ENCODE assay signal across 24 cellular contexts in the genomic region with DNA sequence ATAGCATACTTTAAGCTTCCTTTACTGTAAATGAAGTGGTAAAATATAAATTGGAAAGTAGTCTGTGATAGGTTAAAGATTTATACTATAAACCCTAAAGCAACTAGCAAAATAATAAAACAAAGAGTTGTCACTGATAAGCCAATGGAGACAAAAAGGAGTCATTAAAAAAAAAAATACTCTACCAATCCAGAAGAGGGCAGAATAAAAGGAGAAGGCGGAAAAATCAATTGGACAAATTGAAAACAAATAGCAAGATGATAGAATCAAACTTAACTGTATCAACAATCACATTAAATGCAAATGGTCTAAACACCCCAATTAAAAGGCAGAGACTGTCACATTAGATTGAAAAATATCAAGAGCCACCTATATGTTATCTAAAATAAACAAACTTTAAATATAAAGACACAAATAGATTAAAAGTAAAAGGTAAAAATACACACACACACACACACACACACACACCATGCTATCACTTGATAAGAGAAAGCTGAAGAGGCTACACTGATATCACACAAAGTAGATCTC.
DNase-seq lines count a peak whose midpoint lies in the region; ATAC-seq, FAIRE-seq and TF ChIP-seq lines count a peak whose summit lies in the region.
"Had no signal": no experiment of that assay in that cellular context is flagged by ENCODE, and none has a peak within 500 bp of the region (broad histone marks: within the 10 kb centered on the region; RNA-seq: fewer than 3 reads in every experiment).

No MANE protein-coding gene starts in this region.

- TF ChIP-seq CTCF in CD4-positive, alpha-beta T cell (IDR thresholded peaks at IDR 0.05): no peak
- peak; percentile 66; the same call in 1 of the 2 replicates for TF ChIP-seq CTCF in PC-3 (conservative IDR thresholded peaks at IDR 0.05; ENCODE audit: low read depth, low read length)
- TF ChIP-seq CTCF in heart right ventricle (IDR thresholded peaks at IDR 0.05): no peak

- H3K4me3 Mint-ChIP-seq in CD4-positive, alpha-beta T cell: no peak overlapping the region
- H3K4me3 Mint-ChIP-seq in immature natural killer cell: no peak overlapping the region
- H3K4me3 Mint-ChIP-seq: activated naive CD8-positive, alpha-beta T cell treated with anti-CD3 and anti-CD28 coated beads for 36 hours; IgD-negative memory B cell had no signal

- H3K4me3 ChIP-seq in PC-3 (ENCODE audit: low read length): no peak overlapping the region
- H3K4me3 ChIP-seq in heart right ventricle: no peak overlapping the region
- H3K4me3 ChIP-seq: spleen had no signal

- no peak overlapping the region for H3K9ac ChIP-seq in PC-3 (ENCODE audit: low read length)

- no TSS peak for BruUV-seq in PC-3 (replicated peaks; lab: Mats Ljungman, UMichigan)

- no peaks in the 10 kb centered on the region for H4K20me1 ChIP-seq in PC-3 (ENCODE audit: low read length)

- FAIRE-seq in H54 (lab: Jason Lieb, UNC): peak; percentile 67
- FAIRE-seq: TTC549 had no signal

- ATAC-seq in CD4-positive, alpha-beta T cell (ENCODE audit: poor library complexity): no peak
- ATAC-seq in PC-3 (no peak), GM21717 (IDR thresholded peaks at IDR 0.05; ENCODE audit: unreplicated experiment) (no peak), HG03439 (IDR thresholded peaks at IDR 0.05; ENCODE audit: unreplicated experiment) (no peak), heart right ventricle (no peak)
- ATAC-seq: esophagus mucosa; stimulated activated naive CD8-positive, alpha-beta T cell treated with anti-CD3 and anti-CD28 coated beads, Interleukin-15, Interleukin-2, amounts not matched to agents 100 U/mL and 50 U/mL, for 24 hours had no signal

- no peak for TF ChIP-seq POLR2A in H54 (IDR thresholded peaks at IDR 0.05; ENCODE audit: low read depth, low read length)

- POLR2A ChIA-PET in CD4-positive, alpha-beta T cell (lab: Charles Lee): interaction anchor here (0.7 kb wide), 1 partner anchor 19 kb away, joined by 4 read pairs; no protein-coding TSS in a partner anchor
- POLR2A ChIA-PET in PC-3 (lab: Charles Lee; ENCODE audit: unreplicated experiment): no interaction called here

- peaks cover 8% of the 10 kb centered on the region for H3K9me3 ChIP-seq in CD4-positive, alpha-beta T cell (ENCODE audit: control insufficient read depth, low read length)
- H3K9me3 ChIP-seq in PC-3 (ENCODE audit: low read length) (no peaks in the 10 kb centered on the region), heart right ventricle (peaks cover 0 to 32% (median 16%) of the 10 kb centered on the region in 11 donors)

- H3K36me3 Mint-ChIP-seq in CD4-positive, alpha-beta T cell (ENCODE audit: low read depth): peaks cover 97% of the 10 kb centered on the region
- peaks cover 58 to 83% (median 65%) of the 10 kb centered on the region in 3 donors for H3K36me3 Mint-ChIP-seq in immature natural killer cell

- intact Hi-C loops in CD4-positive, alpha-beta T cell (cut with DNase I, micrococcal nuclease): no loop called here
- intact Hi-C loops in PC-3 (cut with micrococcal nuclease) (loop anchor here (1.0 kb wide), 1 partner anchor 42 kb away; no protein-coding TSS in a partner anchor), heart right ventricle (cut with DNase I) (no loop called here)

- H3K9me3 Mint-ChIP-seq in CD4-positive, alpha-beta T cell: peaks cover 6% of the 10 kb centered on the region
- peaks cover 6 to 20% (median 15%) of the 10 kb centered on the region in 6 donors for H3K9me3 Mint-ChIP-seq in immature natural killer cell

- no peak overlapping the region for H3K27ac ChIP-seq in CD4-positive, alpha-beta T cell (ENCODE audit: low read depth, low read length)
- H3K27ac ChIP-seq in PC-3 (ENCODE audit: low read length): no peak overlapping the region
- no peak overlapping the region for H3K27ac ChIP-seq in heart right ventricle
- H3K27ac ChIP-seq: spleen had no signal

- 96 to 100% methylated on average over 1 of the region's 1 CpG for WGBS in heart right ventricle, 2 donors

- no peaks in the 10 kb centered on the region for H3K27me3 ChIP-seq in CD4-positive, alpha-beta T cell (ENCODE audit: control insufficient read depth, insufficient read depth, low read length)
- H3K27me3 ChIP-seq in PC-3 (ENCODE audit: low read length) (no peaks in the 10 kb centered on the region), heart right ventricle (no peaks in the 10 kb centered on the region)
- H3K27me3 ChIP-seq: spleen had no signal

- H3K4me2 ChIP-seq in PC-3 (ENCODE audit: low read length): no peak overlapping the region

- no peaks in the 10 kb centered on the region for H3F3A ChIP-seq in PC-3 (ENCODE audit: low read length, unreplicated experiment)

- DNase-seq in CD4-positive, alpha-beta T cell: no peak
- no peak for DNase-seq in H54 (ENCODE audit: insufficient read length, low spot score)
- DNase-seq in PC-3: peak; percentile 33
- no peak for DNase-seq in immature natural killer cell
- DNase-seq in heart right ventricle: no peak
- DNase-seq: activated naive CD8-positive, alpha-beta T cell treated with anti-CD3 and anti-CD28 coated beads for 36 hours; DND-41; effector CD4-positive, alpha-beta T cell; kidney glomerular epithelial cell; mammary epithelial cell; MM.1S; NCI-H1436 treated with DMSO at 0.1 percent for 48 hours; NCI-H526 treated with DMSO at 0.1 percent for 48 hours; occipital lobe; SIG-M5; spleen; stimulated activated CD4-positive, alpha-beta T cell treated with anti-CD3 and anti-CD28 coated beads, Interleukin-4, amount 100 ng/mL, for 1 hour; stimulated activated naive CD8-positive, alpha-beta T cell treated with anti-CD3 and anti-CD28 coated beads, Interleukin-15, Interleukin-2, amounts not matched to agents 100 U/mL and 50 U/mL, for 24 hours; T-helper 1 cell had no signal

- H3K27ac Mint-ChIP-seq in CD4-positive, alpha-beta T cell: peak overlapping the region; percentile 45
- peak overlapping the region; percentile 40 to 81 (median 74) for H3K27ac Mint-ChIP-seq in immature natural killer cell
- H3K27ac Mint-ChIP-seq: activated naive CD8-positive, alpha-beta T cell treated with anti-CD3 and anti-CD28 coated beads for 36 hours; IgD-negative memory B cell had no signal

- H3K36me3 ChIP-seq in PC-3 (ENCODE audit: low read depth, low read length) (peaks cover 31% of the 10 kb centered on the region), heart right ventricle (peaks cover 0 to 100% (median 72%) of the 10 kb centered on the region in 9 donors)

- no peaks in the 10 kb centered on the region for H3K79me2 ChIP-seq in PC-3 (ENCODE audit: low read length)

- peaks cover 9% of the 10 kb centered on the region for H3K4me1 Mint-ChIP-seq in CD4-positive, alpha-beta T cell (ENCODE audit: low read depth)
- peaks cover 11 to 61% of the 10 kb centered on the region in 2 donors for H3K4me1 Mint-ChIP-seq in immature natural killer cell

- no peaks in the 10 kb centered on the region for H3K9me2 ChIP-seq in PC-3 (replicated peaks; ENCODE audit: low read length)

- H3K4me1 ChIP-seq in PC-3 (ENCODE audit: insufficient read depth, low read length): no peaks in the 10 kb centered on the region
- H3K4me1 ChIP-seq in heart right ventricle: peaks cover 0 to 19% (median 7%) of the 10 kb centered on the region in 9 donors

- no peak overlapping the region for H2AFZ ChIP-seq in PC-3 (ENCODE audit: low read length)

- CTCF ChIA-PET in CD4-positive, alpha-beta T cell (lab: Charles Lee): no interaction called here
- CTCF ChIA-PET in PC-3 (lab: Charles Lee): no interaction called here

- H3K27me3 Mint-ChIP-seq in CD4-positive, alpha-beta T cell: no peaks in the 10 kb centered on the region
- H3K27me3 Mint-ChIP-seq in immature natural killer cell (ENCODE audit: low read depth in 3 of 3): peaks cover 0 to 3% (median 2%) of the 10 kb centered on the region in 3 donors
- H3K27me3 Mint-ChIP-seq: activated naive CD8-positive, alpha-beta T cell treated with anti-CD3 and anti-CD28 coated beads for 36 hours; IgD-negative memory B cell had no signal
